ENCODE assay signal across 11 cellular contexts in genomic region chr4:38983756-38984647, GRCh38. TPM values are rescaled to one million over a fixed set of nuclear protein-coding genes. Genes with fewer than 3 reads are reported as not detected.
DNase-seq lines count a peak whose midpoint lies in the region; ATAC-seq and TF ChIP-seq lines count a peak whose summit lies in the region.
"Had no signal": no experiment of that assay in that cellular context is flagged by ENCODE, and none has a peak within 500 bp of the region (broad histone marks: within the 10 kb centered on the region; RNA-seq: fewer than 3 reads in every experiment).

No MANE protein-coding gene starts in this region.

- peaks cover 5% of the 10 kb centered on the region for H3K4me1 Mint-ChIP-seq in central memory CD8-positive, alpha-beta T cell
- peaks cover 24% of the 10 kb centered on the region for H3K4me1 Mint-ChIP-seq in neural crest cell

- H3K36me3 Mint-ChIP-seq in central memory CD8-positive, alpha-beta T cell (ENCODE audit: insufficient read depth): peaks cover 22% of the 10 kb centered on the region
- no peaks in the 10 kb centered on the region for H3K36me3 Mint-ChIP-seq in neural crest cell (ENCODE audit: low read depth)

- H3K9me3 Mint-ChIP-seq in central memory CD8-positive, alpha-beta T cell: no peaks in the 10 kb centered on the region
- H3K9me3 Mint-ChIP-seq in neural crest cell: no peaks in the 10 kb centered on the region

- peak overlapping the region; percentile 43 for H3K27ac Mint-ChIP-seq in central memory CD8-positive, alpha-beta T cell (ENCODE audit: low read depth)
- peak overlapping the region; percentile 9 for H3K27ac Mint-ChIP-seq in neural crest cell (ENCODE audit: unreplicated experiment)

- no peaks in the 10 kb centered on the region for H4K20me1 ChIP-seq in BLaER1 treated with 17β-estradiol and CSF1 and Interleukin-3, amounts not matched to agents 10 nM and 100 nM

- H3K4me3 ChIP-seq in BLaER1 treated with 17β-estradiol and CSF1 and Interleukin-3, amounts not matched to agents 10 nM and 100 nM: no peak overlapping the region

- H3K4me3 Mint-ChIP-seq in central memory CD8-positive, alpha-beta T cell: no peak overlapping the region
- no peak overlapping the region for H3K4me3 Mint-ChIP-seq in neural crest cell

- no peaks in the 10 kb centered on the region; a peak in 1 of 22 replicates for H3K9me3 ChIP-seq in BLaER1 treated with 17β-estradiol and CSF1 and Interleukin-3, amounts not matched to agents 10 nM and 100 nM (replicated peaks in 1 of 11)

- H3K27me3 ChIP-seq in BLaER1 treated with 17β-estradiol and CSF1 and Interleukin-3, amounts not matched to agents 10 nM and 100 nM: no peaks in the 10 kb centered on the region

- H3K4me1 ChIP-seq in BLaER1 treated with 17β-estradiol and CSF1 and Interleukin-3, amounts not matched to agents 10 nM and 100 nM: peaks cover 19 to 48% (median 41%) of the 10 kb centered on the region in 10 experiments

- DNase-seq in LHCN-M2 (ENCODE audit: low read depth) (peak; percentile 41), neural crest cell (ENCODE audit: low read depth, low spot score) (no peak), NCI-H1092 treated with DMSO at 0.1 percent for 48 hours (lab: John Stamatoyannopoulos, UW) (no peak), NCI-H69 (lab: John Stamatoyannopoulos, UW) (no peak)
- no peak for DNase-seq in central memory CD8-positive, alpha-beta T cell (ENCODE audit: low spot score in 2 of 2)
- DNase-seq: NCI-H2107, occipital lobe had no signal

- peak overlapping the region in 10 of 11 experiments; percentile 43 to 81 (median 73); a peak in 17 of 22 replicates for H3K4me2 ChIP-seq in BLaER1 treated with 17β-estradiol and CSF1 and Interleukin-3, amounts not matched to agents 10 nM and 100 nM

- H3K9ac ChIP-seq in BLaER1 treated with 17β-estradiol and CSF1 and Interleukin-3, amounts not matched to agents 10 nM and 100 nM: peak overlapping the region in 2 of 11 experiments; percentile 11 to 17; a peak in 1 of 22 replicates

- H3K36me3 ChIP-seq in BLaER1 treated with 17β-estradiol and CSF1 and Interleukin-3, amounts not matched to agents 10 nM and 100 nM: no peaks in the 10 kb centered on the region

- ATAC-seq in central memory CD8-positive, alpha-beta T cell (replicated peaks; ENCODE audit: extremely low read depth, poor library complexity, severe bottlenecking): no peak
- ATAC-seq in HG03439 (IDR thresholded peaks at IDR 0.05; ENCODE audit: unreplicated experiment) (no peak), HG02981 (IDR thresholded peaks at IDR 0.05; ENCODE audit: unreplicated experiment) (no peak)

- no peak for TF ChIP-seq CTCF in neural crest cell (conservative IDR thresholded peaks at IDR 0.05)

- H3K27me3 Mint-ChIP-seq in central memory CD8-positive, alpha-beta T cell: no peaks in the 10 kb centered on the region
- H3K27me3 Mint-ChIP-seq in neural crest cell (ENCODE audit: low read depth): no peaks in the 10 kb centered on the region

- no peak overlapping the region for H3K27ac ChIP-seq in BLaER1 treated with 17β-estradiol and CSF1 and Interleukin-3, amounts not matched to agents 10 nM and 100 nM

RNA-seq across cellular contexts. Expression of gene TMEM156, which starts 48.2 kb away (rescaled TPM):
- total RNA-seq in LHCN-M2 (2014; rRNA removed) (0.77 and 0.86 TPM in 2 replicates), neural crest cell (not detected in 2 replicates)
- 0.70 TPM for polyA plus RNA-seq in LHCN-M2 (2012)
- total RNA-seq: HT-29 had no signal
